ENCODE assay signal across 19 cellular contexts in the genomic region with DNA sequence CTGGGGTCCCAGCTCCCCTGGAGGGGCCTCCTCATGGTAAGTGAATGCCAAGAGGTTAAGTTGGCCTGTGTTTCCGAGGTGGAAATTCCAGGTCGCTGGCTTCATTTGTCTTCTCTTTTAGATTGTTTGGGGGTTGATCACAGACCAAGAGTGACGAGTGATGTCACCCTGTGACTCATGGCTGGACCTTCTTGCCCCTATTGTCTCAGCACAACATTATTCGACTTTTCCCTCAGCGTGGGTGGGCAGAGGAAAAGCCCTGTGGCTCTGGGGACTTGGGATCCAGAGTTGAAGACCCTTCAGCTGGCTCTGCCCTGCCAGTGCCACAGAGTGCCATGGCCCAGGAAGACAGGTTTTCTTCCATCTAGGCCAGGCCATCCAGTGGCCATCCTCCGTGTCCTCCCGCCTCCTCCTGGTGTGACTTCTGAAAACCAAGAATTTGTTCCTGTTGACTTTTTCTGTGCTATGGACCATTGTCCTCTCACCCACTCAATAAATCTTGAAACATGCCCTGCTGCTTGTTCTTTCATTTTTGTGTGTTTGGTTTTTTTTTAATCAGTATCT. TPM values are rescaled to one million over a fixed set of nuclear protein-coding genes. Genes with fewer than 3 reads are reported as not detected.
A peak's percentile ranks its signal among the peaks of the same experiment; 100 is the strongest.
DNase-seq lines count a peak whose midpoint lies in the region; ATAC-seq and TF ChIP-seq lines count a peak whose summit lies in the region.
"Had no signal": no experiment of that assay in that cellular context is flagged by ENCODE, and none has a peak within 500 bp of the region (broad histone marks: within the 10 kb centered on the region; RNA-seq: fewer than 3 reads in every experiment).

No MANE protein-coding gene starts in this region.

- H3K36me3 ChIP-seq in SJSA1 (peaks cover 16% of the 10 kb centered on the region), spleen (peaks cover 0 to 36% (median 12%) of the 10 kb centered on the region in 6 donors)

- H3K4me3 ChIP-seq in SJSA1 (no peak overlapping the region), fibroblast of pulmonary artery (replicated peaks; ENCODE audit: low read depth, low read length) (no peak overlapping the region), spleen (no peak overlapping the region), lower leg skin (ENCODE audit: low read depth, poor library complexity, severe bottlenecking) (no peak overlapping the region)
- H3K4me3 ChIP-seq: cardiac muscle cell, heart left ventricle had no signal

- H3K27me3 ChIP-seq in SJSA1 (replicated peaks): no peaks in the 10 kb centered on the region
- no peaks in the 10 kb centered on the region for H3K27me3 ChIP-seq in spleen (replicated peaks in 1 of 7)
- H3K27me3 ChIP-seq: cardiac muscle cell, heart left ventricle had no signal

- no peaks in the 10 kb centered on the region for H3K9me3 Mint-ChIP-seq in activated CD4-positive, alpha-beta T cell treated with anti-CD3 and anti-CD28 coated beads, Interleukin-2, amount 10 ng/mL, durations not matched to agents 24 days and 14 days
- H3K9me3 Mint-ChIP-seq: naive thymus-derived CD8-positive, alpha-beta T cell had no signal

- H3K4me1 ChIP-seq in SJSA1 (replicated peaks) (peaks cover 62% of the 10 kb centered on the region), spleen (peaks cover 12 to 46% (median 25%) of the 10 kb centered on the region in 6 donors)

- DNase-seq in activated CD4-positive, alpha-beta T cell treated with anti-CD3 and anti-CD28 coated beads, Interleukin-2, amount 10 ng/mL, durations not matched to agents 24 days and 14 days: no peak
- no peak for DNase-seq in activated CD4-positive, alpha-beta T cell treated with anti-CD3 and anti-CD28 coated beads for 48 hours
- DNase-seq in SJSA1 (ENCODE audit: low read depth in 1 of 2, low spot score in 2 of 2) (peak; percentile 95 to 98), fibroblast of pulmonary artery (ENCODE audit: low read depth) (peak; percentile 75), spleen (peak; percentile 38), lower leg skin (ENCODE audit: low spot score in 2 of 2) (no peak)
- DNase-seq in central memory CD4-positive, alpha-beta T cell: no peak
- DNase-seq: 8988T; activated CD4-positive, alpha-beta T cell treated with anti-CD3 and anti-CD28 coated beads, Interleukin-2, amount 50 U/mL, for 4 hours; naive thymus-derived CD8-positive, alpha-beta T cell; NCI-H1436 treated with DMSO at 0.1 percent for 48 hours; NCI-H524; right cardiac atrium; stimulated activated CD4-positive, alpha-beta T cell treated with anti-CD3 and anti-CD28 coated beads, Interleukin-4, amount 100 ng/mL, for 1 hour had no signal

- peak overlapping the region; percentile 92 for H3K27ac ChIP-seq in SJSA1
- no peak overlapping the region for H3K27ac ChIP-seq in spleen
- H3K27ac ChIP-seq: C4-2B, cardiac muscle cell had no signal

- TF ChIP-seq CTCF in fibroblast of pulmonary artery (IDR thresholded peaks at IDR 0.05; ENCODE audit: low read length, missing control alignments) (no peak), spleen (IDR thresholded peaks at IDR 0.05 in 8 of 11, conservative IDR thresholded peaks at IDR 0.05 in 3 of 11) (no peak), lower leg skin (IDR thresholded peaks at IDR 0.05) (no peak)

- peaks cover 31% of the 10 kb centered on the region for H3K36me3 Mint-ChIP-seq in activated CD4-positive, alpha-beta T cell treated with anti-CD3 and anti-CD28 coated beads, Interleukin-2, amount 10 ng/mL, durations not matched to agents 24 days and 14 days (ENCODE audit: low read depth)

- H3K9me3 ChIP-seq in SJSA1 (replicated peaks): no peaks in the 10 kb centered on the region
- H3K9me3 ChIP-seq in spleen: no peaks in the 10 kb centered on the region
- H3K9me3 ChIP-seq: heart left ventricle had no signal

- TF ChIP-seq POLR2A in spleen (IDR thresholded peaks at IDR 0.05): no peak
- TF ChIP-seq POLR2A in lower leg skin (IDR thresholded peaks at IDR 0.05): no peak

- intact Hi-C loops in activated CD4-positive, alpha-beta T cell treated with anti-CD3 and anti-CD28 coated beads, Interleukin-2, amount 10 ng/mL, durations not matched to agents 24 days and 14 days (cut with micrococcal nuclease): no loop called here
- intact Hi-C loops in spleen (cut with DNase I; ENCODE audit: low total_unique reads) (no loop called here), lower leg skin (cut with DNase I; ENCODE audit: low total_unique reads) (no loop called here)

- 82 to 95% (median 91%) methylated on average over 5 to 7 of the region's 7 CpGs for WGBS in spleen, 5 donors
- WGBS in lower leg skin, 2 donors: 75 to 79% methylated on average over 7 of the region's 7 CpGs

- H3K27ac Mint-ChIP-seq in activated CD4-positive, alpha-beta T cell treated with anti-CD3 and anti-CD28 coated beads, Interleukin-2, amount 10 ng/mL, durations not matched to agents 24 days and 14 days: peak overlapping the region; percentile 27

- H3K27me3 Mint-ChIP-seq in activated CD4-positive, alpha-beta T cell treated with anti-CD3 and anti-CD28 coated beads, Interleukin-2, amount 10 ng/mL, durations not matched to agents 24 days and 14 days: no peaks in the 10 kb centered on the region
- H3K27me3 Mint-ChIP-seq: naive thymus-derived CD8-positive, alpha-beta T cell had no signal

- H3K4me3 Mint-ChIP-seq in activated CD4-positive, alpha-beta T cell treated with anti-CD3 and anti-CD28 coated beads, Interleukin-2, amount 10 ng/mL, durations not matched to agents 24 days and 14 days: no peak overlapping the region

- H3K4me1 Mint-ChIP-seq in activated CD4-positive, alpha-beta T cell treated with anti-CD3 and anti-CD28 coated beads, Interleukin-2, amount 10 ng/mL, durations not matched to agents 24 days and 14 days: peaks cover 30% of the 10 kb centered on the region

- no peak for ATAC-seq in HG03097 (IDR thresholded peaks at IDR 0.05; ENCODE audit: low FRiP score, unreplicated experiment)
- ATAC-seq: heart left ventricle; naive thymus-derived CD8-positive, alpha-beta T cell; Panc1 had no signal

RNA-seq across cellular contexts. Expression of a gene that starts 15.4 kb away (rescaled TPM):
- 99.8 and 111 TPM in 2 replicates for total RNA-seq in activated CD4-positive, alpha-beta T cell treated with anti-CD3 and anti-CD28 coated beads, Interleukin-2, amount 10 ng/mL, durations not matched to agents 24 days and 14 days
- 10.3 and 16.2 TPM in 2 replicates for total RNA-seq in SJSA1 (2014; rRNA removed; shearing (Covaris generic))
- total RNA-seq in spleen (10 to 100 TPM; 28.7 to 56.1 (median 33.7) TPM), lower leg skin (10 to 100 TPM; 21.2 to 72.8 (median 29.7) TPM)
- polyA plus RNA-seq in spleen: 10 to 100 TPM; 42.0 to 58.0 (median 47.0) TPM

RNA-seq across cellular contexts. Expression of a gene that starts 22.1 kb away (rescaled TPM):
- total RNA-seq in activated CD4-positive, alpha-beta T cell treated with anti-CD3 and anti-CD28 coated beads, Interleukin-2, amount 10 ng/mL, durations not matched to agents 24 days and 14 days: 28.3 and 29.8 TPM in 2 replicates
- 17.6 and 21.9 TPM in 2 replicates for total RNA-seq in SJSA1 (2014; rRNA removed; shearing (Covaris generic))
- total RNA-seq in spleen: 10 to 100 TPM; 34.1 to 62.5 (median 49.3) TPM
- polyA plus RNA-seq in spleen: 10 to 100 TPM in 1 of 3 donors, 1 to 10 TPM in 2; 6.8 to 10.2 (median 9.1) TPM
- total RNA-seq in lower leg skin: 10 to 100 TPM; 35.3 to 51.0 (median 41.5) TPM

Comparison
In these comparisons a context has a peak if more than half of its experiments do, and no peak if none do; other contexts are left out.
1. DNase-seq: peak in SJSA1 (2 of 2), fibroblast of pulmonary artery (single experiment) and spleen (single experiment); none in activated CD4-positive, alpha-beta T cell treated with anti-CD3 and anti-CD28 coated beads, Interleukin-2, amount 10 ng/mL, durations not matched to agents 24 days and 14 days (single experiment), activated CD4-positive, alpha-beta T cell treated with anti-CD3 and anti-CD28 coated beads for 48 hours (single experiment), central memory CD4-positive, alpha-beta T cell (single experiment) and lower leg skin (0 of 2).